8 cellular contexts compared by ENCODE assay signal in genomic region chr20:63956664-63957003, GRCh38. TPM values are rescaled to one million over a fixed set of nuclear protein-coding genes. Genes with fewer than 3 reads are reported as not detected.
DNase-seq lines count a peak whose midpoint lies in the region; ATAC-seq and TF ChIP-seq lines count a peak whose summit lies in the region.

No MANE protein-coding gene starts in this region.

- DNase-seq in BE2C, result no peak
- DNase-seq in T-cell, result no peak
- DNase-seq in iPS DF 6.9 (ENCODE audit: low read depth, low spot score), result no peak
- DNase-seq in DMS79 (lab: John Stamatoyannopoulos, UW), result no peak
- no peak for DNase-seq in COLO668 (lab: John Stamatoyannopoulos, UW; ENCODE audit: unreplicated experiment)

- H3K4me3 Mint-ChIP-seq in T-cell, result peak overlapping the region; percentile 75 to 82 (median 81)
- H3K4me3 Mint-ChIP-seq in stimulated activated naive CD8-positive, alpha-beta T cell treated with anti-CD3 and anti-CD28 coated beads, Interleukin-15, Interleukin-2, amounts not matched to agents 100 ng/mL and 50 ng/mL, for 24 hours, result peak overlapping the region; percentile 81

- H3K9me3 Mint-ChIP-seq in T-cell, result no peaks in the 10 kb centered on the region
- H3K9me3 Mint-ChIP-seq in stimulated activated naive CD8-positive, alpha-beta T cell treated with anti-CD3 and anti-CD28 coated beads, Interleukin-15, Interleukin-2, amounts not matched to agents 100 ng/mL and 50 ng/mL, for 24 hours, result no peaks in the 10 kb centered on the region

- no peaks in the 10 kb centered on the region for H3K36me3 Mint-ChIP-seq in T-cell
- peaks cover 9% of the 10 kb centered on the region for H3K36me3 Mint-ChIP-seq in stimulated activated naive CD8-positive, alpha-beta T cell treated with anti-CD3 and anti-CD28 coated beads, Interleukin-15, Interleukin-2, amounts not matched to agents 100 ng/mL and 50 ng/mL, for 24 hours (ENCODE audit: low read depth)

- ATAC-seq in GM21723 (IDR thresholded peaks at IDR 0.05; ENCODE audit: unreplicated experiment) (peak; percentile 11), T-cell (replicated peaks in 1 of 4) (peak in 3 of 4 experiments; percentile 10 to 30 (median 17)), GM21526 (IDR thresholded peaks at IDR 0.05; ENCODE audit: low FRiP score, unreplicated experiment) (no peak)

- peak overlapping the region; percentile 76 for H3K4me3 ChIP-seq in BE2C (ENCODE audit: low read depth, low read length)
- H3K4me3 ChIP-seq in iPS DF 6.9 (ENCODE audit: low read length), result peak overlapping the region; percentile 53; the same call in 1 of the 2 replicates

- peaks cover 27 to 43% (median 32%) of the 10 kb centered on the region in 3 donors for H3K4me1 Mint-ChIP-seq in T-cell
- peaks cover 38% of the 10 kb centered on the region for H3K4me1 Mint-ChIP-seq in stimulated activated naive CD8-positive, alpha-beta T cell treated with anti-CD3 and anti-CD28 coated beads, Interleukin-15, Interleukin-2, amounts not matched to agents 100 ng/mL and 50 ng/mL, for 24 hours (ENCODE audit: low read depth)

- POLR2A ChIA-PET in T-cell (lab: Charles Lee), result interaction anchor here (0.7 to 1.0 kb wide), 2 partner anchors 92 to 1048 kb away, joined by 3 to 4 read pairs; partner anchors contain the start of gene TPD52L2 (in 1 of the 2)

- peak overlapping the region; percentile 78 to 88 for H3K27ac Mint-ChIP-seq in T-cell
- H3K27ac Mint-ChIP-seq in stimulated activated naive CD8-positive, alpha-beta T cell treated with anti-CD3 and anti-CD28 coated beads, Interleukin-15, Interleukin-2, amounts not matched to agents 100 ng/mL and 50 ng/mL, for 24 hours, result peak overlapping the region; percentile 90

- H3K27me3 ChIP-seq in BE2C, result no peaks in the 10 kb centered on the region
- H3K27me3 ChIP-seq in iPS DF 6.9 (ENCODE audit: control insufficient read depth, insufficient read depth, low read length), result no peaks in the 10 kb centered on the region

- H3K9me3 ChIP-seq in BE2C, result no peaks in the 10 kb centered on the region
- no peaks in the 10 kb centered on the region for H3K9me3 ChIP-seq in iPS DF 6.9 (ENCODE audit: control insufficient read depth, insufficient read depth, low read length)

- no peaks in the 10 kb centered on the region for H3K27me3 Mint-ChIP-seq in T-cell
- no peaks in the 10 kb centered on the region for H3K27me3 Mint-ChIP-seq in stimulated activated naive CD8-positive, alpha-beta T cell treated with anti-CD3 and anti-CD28 coated beads, Interleukin-15, Interleukin-2, amounts not matched to agents 100 ng/mL and 50 ng/mL, for 24 hours

- TF ChIP-seq CTCF in BE2C (IDR thresholded peaks at IDR 0.05; ENCODE audit: low read depth, low read length), result no peak

- no CpG with 5 or more reads among the region's 15 CpGs for WGBS in iPS DF 6.9 (ENCODE audit: insufficient coverage, insufficient read length)

- H3K4me1 ChIP-seq in BE2C (peaks cover 12% of the 10 kb centered on the region), iPS DF 6.9 (ENCODE audit: control insufficient read depth, insufficient read depth, low read length) (peaks cover 8% of the 10 kb centered on the region)

- CTCF ChIA-PET in T-cell (lab: Charles Lee), result interaction anchor here in 1 of 2 donors (1.2 to 1.5 kb wide), 3 partner anchors 24 to 315 kb away, joined by 3 to 6 read pairs (median 6); partner anchors contain the start of gene PRPF6

- no peak overlapping the region for H3K27ac ChIP-seq in iPS DF 6.9 (ENCODE audit: low read length)

- H3K36me3 ChIP-seq in BE2C (peaks cover 14% of the 10 kb centered on the region), iPS DF 6.9 (ENCODE audit: control insufficient read depth, insufficient read depth, low read length) (peaks cover 13% of the 10 kb centered on the region)

RNA-seq across cellular contexts. Expression of gene UCKL1, which starts 0.4 kb away (rescaled TPM):
- 141 TPM for polyA plus RNA-seq in BE2C (2012; ENCODE audit: insufficient read depth, insufficient read length, low read depth)
- total RNA-seq in T-cell, result 10 to 100 TPM; 40.6 to 72.3 (median 67.0) TPM

RNA-seq across cellular contexts. Expression of gene ZNF512B, which starts 13.1 kb away (rescaled TPM):
- 24.8 TPM for polyA plus RNA-seq in BE2C (2012; ENCODE audit: insufficient read depth, insufficient read length, low read depth)
- total RNA-seq in T-cell, result 10 to 100 TPM; 22.7 to 26.3 (median 25.1) TPM

RNA-seq across cellular contexts. Expression of gene SAMD10, which starts 22.8 kb away (rescaled TPM):
- polyA plus RNA-seq in BE2C (2012; ENCODE audit: insufficient read depth, insufficient read length, low read depth), result 22.3 TPM
- 10 to 100 TPM; 16.1 to 30.8 (median 17.7) TPM for total RNA-seq in T-cell

RNA-seq across cellular contexts. Expression of gene PRPF6, which starts 24.3 kb away (rescaled TPM):
- 341 TPM for polyA plus RNA-seq in BE2C (2012; ENCODE audit: insufficient read depth, insufficient read length, low read depth)
- total RNA-seq in T-cell, result 100 to 1,000 TPM in 1 of 5 donors, 10 to 100 TPM in 4; 59.8 to 106 (median 83.5) TPM
